In genomic region chr19:14559916-14560775, GRCh38 we compare ENCODE assay signal across 11 cellular contexts.
DNase-seq lines count a peak whose midpoint lies in the region; ATAC-seq and TF ChIP-seq lines count a peak whose summit lies in the region.
"Had no signal": no experiment of that assay in that cellular context is flagged by ENCODE, and none has a peak within 500 bp of the region (broad histone marks: within the 10 kb centered on the region; RNA-seq: fewer than 3 reads in every experiment).

No MANE protein-coding gene starts in this region.

- H3K9me3 ChIP-seq in BLaER1 treated with 17β-estradiol and CSF1 and Interleukin-3, amounts not matched to agents 10 nM and 100 nM (replicated peaks in 1 of 11): no peaks in the 10 kb centered on the region
- no peaks in the 10 kb centered on the region for H3K9me3 ChIP-seq in NT2/D1 (ENCODE audit: insufficient read depth, low read length)

- no peaks in the 10 kb centered on the region for H3K27me3 ChIP-seq in BLaER1 treated with 17β-estradiol and CSF1 and Interleukin-3, amounts not matched to agents 10 nM and 100 nM
- no peaks in the 10 kb centered on the region for H3K27me3 ChIP-seq in NT2/D1 (ENCODE audit: insufficient read depth, insufficient read length)

- H3K27me3 Mint-ChIP-seq in nephron progenitor cell (ENCODE audit: low read depth, poor library complexity): peaks cover 3% of the 10 kb centered on the region

- no peak overlapping the region for H3K4me3 Mint-ChIP-seq in nephron progenitor cell

- peaks cover 79 to 95% (median 90%) of the 10 kb centered on the region in 10 experiments for H3K4me1 ChIP-seq in BLaER1 treated with 17β-estradiol and CSF1 and Interleukin-3, amounts not matched to agents 10 nM and 100 nM
- peaks cover 59% of the 10 kb centered on the region for H3K4me1 ChIP-seq in NT2/D1 (ENCODE audit: insufficient read depth, insufficient read length)

- H3K4me2 ChIP-seq in BLaER1 treated with 17β-estradiol and CSF1 and Interleukin-3, amounts not matched to agents 10 nM and 100 nM: peak overlapping the region; percentile 95 to 100 (median 97)
- H3K4me2 ChIP-seq: KMS-11 had no signal

- peaks cover 6 to 14% (median 10%) of the 10 kb centered on the region in 11 experiments; a peak in 13 of 22 replicates for H3K36me3 ChIP-seq in BLaER1 treated with 17β-estradiol and CSF1 and Interleukin-3, amounts not matched to agents 10 nM and 100 nM
- H3K36me3 ChIP-seq in NT2/D1 (ENCODE audit: insufficient read depth, insufficient read length, low read length): peaks cover 30% of the 10 kb centered on the region

- peak overlapping the region; percentile 96 for H3K27ac Mint-ChIP-seq in nephron progenitor cell

- peak overlapping the region in 5 of 10 experiments; percentile 7 to 17 (median 8); a peak in 3 of 20 replicates for H3K4me3 ChIP-seq in BLaER1 treated with 17β-estradiol and CSF1 and Interleukin-3, amounts not matched to agents 10 nM and 100 nM
- no peak overlapping the region for H3K4me3 ChIP-seq in NT2/D1 (ENCODE audit: insufficient read length, low read depth)

- no peak for DNase-seq in NT2/D1 (ENCODE audit: low read depth, low spot score)
- DNase-seq in epithelial cell of prostate (ENCODE audit: low read depth, low spot score): no peak
- DNase-seq in nephron progenitor cell: no peak
- DNase-seq in NOMO-1 (lab: John Stamatoyannopoulos, UW; ENCODE audit: unreplicated experiment in 2 of 2): no peak
- no peak for DNase-seq in NCI-H146 treated with DMSO at 0.1 percent for 48 hours (lab: John Stamatoyannopoulos, UW; ENCODE audit: unreplicated experiment)
- no peak for DNase-seq in NAMALWA (ENCODE audit: low spot score)
- DNase-seq: head of caudate nucleus, NCI-H446 had no signal

- H4K20me1 ChIP-seq in BLaER1 treated with 17β-estradiol and CSF1 and Interleukin-3, amounts not matched to agents 10 nM and 100 nM: peaks cover 14 to 88% (median 56%) of the 10 kb centered on the region in 11 experiments; a peak in 18 of 22 replicates

- TF ChIP-seq CTCF in nephron progenitor cell (IDR thresholded peaks at IDR 0.05): no peak

- H3K36me3 Mint-ChIP-seq in nephron progenitor cell (ENCODE audit: low read depth): peaks cover 8% of the 10 kb centered on the region

- ATAC-seq in GM21717 (IDR thresholded peaks at IDR 0.05; ENCODE audit: unreplicated experiment): no peak

- peak overlapping the region; percentile 68 to 81 (median 78) for H3K9ac ChIP-seq in BLaER1 treated with 17β-estradiol and CSF1 and Interleukin-3, amounts not matched to agents 10 nM and 100 nM
- H3K9ac ChIP-seq in NT2/D1 (ENCODE audit: insufficient read length, low read depth): peak overlapping the region; percentile 72
- H3K9ac ChIP-seq: KMS-11 had no signal

- H3K27ac ChIP-seq in BLaER1 treated with 17β-estradiol and CSF1 and Interleukin-3, amounts not matched to agents 10 nM and 100 nM: peak overlapping the region; percentile 62 to 87 (median 82); a peak in 21 of 22 replicates
- H3K27ac ChIP-seq in epithelial cell of prostate: peak overlapping the region; percentile 86
- H3K27ac ChIP-seq: KMS-11 had no signal

- H3K9me3 Mint-ChIP-seq in nephron progenitor cell: no peaks in the 10 kb centered on the region

- peaks cover 43% of the 10 kb centered on the region for H3K4me1 Mint-ChIP-seq in nephron progenitor cell
